Comparison of ENCODE assay signal across 9 cellular contexts in genomic region chr1:149636286-149637122, GRCh38. TPM values are rescaled to one million over a fixed set of nuclear protein-coding genes. Genes with fewer than 3 reads are reported as not detected.
A peak's percentile ranks its signal among the peaks of the same experiment; 100 is the strongest.
DNase-seq lines count a peak whose midpoint lies in the region; ATAC-seq and TF ChIP-seq lines count a peak whose summit lies in the region.
"Not testable (repeated sequence)": the region's sequence is repeated elsewhere in the genome, so short reads cannot be mapped to it uniquely, and the experiment has no call there.
"Had no signal": no experiment of that assay in that cellular context is flagged by ENCODE, and none has a peak within 500 bp of the region (broad histone marks: within the 10 kb centered on the region; RNA-seq: fewer than 3 reads in every experiment).

No MANE protein-coding gene starts in this region.

- BruUV-seq in HCT116 (replicated peaks; lab: Mats Ljungman, UMichigan) = TSS peak; percentile 99

- peaks cover 21 to 34% of the 10 kb centered on the region in 2 donors for H3K4me1 Mint-ChIP-seq in natural killer cell treated with Interleukin-12 subunit alpha and Interleukin-12 subunit beta and Interleukin-15 and Interleukin-18, amount 100 ng/mL, for 72 hours (ENCODE audit: low read depth in 2 of 2)
- peaks cover 25% of the 10 kb centered on the region for H3K4me1 Mint-ChIP-seq in stimulated activated memory B cell treated with anti-CD40 and anti-IgM and Interleukin-4, amounts not matched to agents 10 μg/mL and 1 μg/mL and 100 μg/mL, for 72 hours

- TF ChIP-seq RAD21 in HCT116 (IDR thresholded peaks at IDR 0.05; ENCODE audit: low read depth) = peak; percentile 2; the same call in 1 of the 2 replicates

- peak overlapping the region; percentile 75 for H3K27ac ChIP-seq in HCT116 (ENCODE audit: low read depth, low read length)
- peak overlapping the region; percentile 85; the same call in 1 of the 2 replicates for H3K27ac ChIP-seq in MM.1S (ENCODE audit: low read length)

- ATAC-seq in HCT116 = peak; percentile 94
- ATAC-seq in natural killer cell treated with Interleukin-12 subunit alpha and Interleukin-12 subunit beta and Interleukin-15 and Interleukin-18, amount 100 ng/mL, for 72 hours = peak; percentile 93 to 94
- peak; percentile 94 for ATAC-seq in stimulated activated memory B cell treated with anti-CD40 and anti-IgM and Interleukin-4, amounts not matched to agents 10 μg/mL and 1 μg/mL and 100 μg/mL, for 72 hours

- not testable (repeated sequence) for H2AFZ ChIP-seq in HCT116 (ENCODE audit: low read depth, low read length, poor library complexity, severe bottlenecking)
- H2AFZ ChIP-seq in MM.1S (ENCODE audit: low read length) = peak overlapping the region; percentile 96

- H3K4me2 ChIP-seq in HCT116 (ENCODE audit: low read length) (peak overlapping the region; percentile 64), MM.1S (ENCODE audit: low read depth, low read length) (peak overlapping the region; percentile 89)

- H3K79me2 ChIP-seq in HCT116 (ENCODE audit: insufficient read depth, low read length); MM.1S (ENCODE audit: low read length): not testable (repeated sequence)

- POLR2A ChIA-PET in HCT116 (lab: Charles Lee) = interaction anchor here (0.8 to 1.2 kb wide), 2 partner anchors 251 to 1373 kb away, joined by 3 read pairs; a partner anchor contains a TSS

- not testable (repeated sequence) for H3K27me3 Mint-ChIP-seq in natural killer cell treated with Interleukin-12 subunit alpha and Interleukin-12 subunit beta and Interleukin-15 and Interleukin-18, amount 100 ng/mL, for 72 hours; stimulated activated memory B cell treated with anti-CD40 and anti-IgM and Interleukin-4, amounts not matched to agents 10 μg/mL and 1 μg/mL and 100 μg/mL, for 72 hours

- DNase-seq in ELR (ENCODE audit: low read depth) = peak; percentile 98
- DNase-seq in HCT116 (ENCODE audit: low read depth, low spot score) = peak; percentile 94
- DNase-seq in MM.1S = peak; percentile 92
- peak; percentile 99 to 100 for DNase-seq in SHP77 (lab: John Stamatoyannopoulos, UW)
- DNase-seq in activated gamma-delta T cell (lab: John Stamatoyannopoulos, UW) = peak; percentile 85
- DNase-seq in fibroblast of the conjunctiva (ENCODE audit: low read depth) = peak; percentile 82
- DNase-seq in natural killer cell treated with Interleukin-12 subunit alpha and Interleukin-12 subunit beta and Interleukin-15 and Interleukin-18, amount 100 ng/mL, for 72 hours (ENCODE audit: low spot score) = peak; percentile 96

- TF ChIP-seq CTCF in HCT116 (IDR thresholded peaks at IDR 0.05 in 2 of 3, conservative IDR thresholded peaks at IDR 0.05 in 1 of 3; ENCODE audit: borderline replicate concordance in 1 of 3, insufficient read depth in 1 of 3, low read depth in 2 of 3, low read length in 2 of 3); MM.1S (IDR thresholded peaks at IDR 0.05; ENCODE audit: low read length): not testable (repeated sequence)

- peak overlapping the region; percentile 66 for H3K9ac ChIP-seq in HCT116 (ENCODE audit: low read length)
- peak overlapping the region; percentile 85 for H3K9ac ChIP-seq in MM.1S (ENCODE audit: low read length)

- CTCF ChIA-PET in HCT116 (lab: Charles Lee) = not testable (repeated sequence)

- H3F3A ChIP-seq in MM.1S (ENCODE audit: insufficient read depth, low read length) = not testable (repeated sequence)

- TF ChIP-seq POLR2A in HCT116 (IDR thresholded peaks at IDR 0.05; ENCODE audit: borderline replicate concordance, extremely low read depth, insufficient read depth, insufficient read length) = peak; percentile 100

- not testable (repeated sequence) for H3K9me3 ChIP-seq in HCT116 (ENCODE audit: control insufficient read depth in 1 of 2, insufficient read depth in 1 of 2, low read depth in 1 of 2, low read length in 2 of 2); MM.1S (replicated peaks; ENCODE audit: insufficient read depth, low read length)

- H3K36me3 ChIP-seq in HCT116 (ENCODE audit: control insufficient read depth in 1 of 2, insufficient read depth in 2 of 2, low read length in 2 of 2); MM.1S (replicated peaks; ENCODE audit: insufficient read depth, low read length): not testable (repeated sequence)

- H3K9me2 ChIP-seq in HCT116 (ENCODE audit: insufficient read depth); MM.1S (replicated peaks; ENCODE audit: insufficient read depth, low read length): not testable (repeated sequence)

- not testable (repeated sequence) for H4K20me1 ChIP-seq in HCT116 (ENCODE audit: insufficient read depth); MM.1S (ENCODE audit: insufficient read depth, low read length)

- not testable (repeated sequence) for H3K4me1 ChIP-seq in HCT116 (ENCODE audit: control insufficient read depth in 1 of 2, insufficient read depth in 2 of 2, low read length in 2 of 2); MM.1S (ENCODE audit: low read length)

- intact Hi-C loops in HCT116 (cut with micrococcal nuclease) = not testable (repeated sequence)

- not testable (repeated sequence) for H3K27me3 ChIP-seq in HCT116 (ENCODE audit: insufficient read depth, low read length); MM.1S (replicated peaks; ENCODE audit: insufficient read depth, low read length)

- RAD21 ChIA-PET in HCT116 (lab: Charles Lee; ENCODE audit: low non-redundant PET in 1 of 2, low total read pairs in 2 of 2, uncharacterized antibody in 2 of 2, unreplicated experiment in 2 of 2) = not testable (repeated sequence)

- not testable (repeated sequence) for H3K9me3 Mint-ChIP-seq in natural killer cell treated with Interleukin-12 subunit alpha and Interleukin-12 subunit beta and Interleukin-15 and Interleukin-18, amount 100 ng/mL, for 72 hours; stimulated activated memory B cell treated with anti-CD40 and anti-IgM and Interleukin-4, amounts not matched to agents 10 μg/mL and 1 μg/mL and 100 μg/mL, for 72 hours

- peak overlapping the region; percentile 96 to 97 for H3K27ac Mint-ChIP-seq in natural killer cell treated with Interleukin-12 subunit alpha and Interleukin-12 subunit beta and Interleukin-15 and Interleukin-18, amount 100 ng/mL, for 72 hours
- peak overlapping the region; percentile 93 for H3K27ac Mint-ChIP-seq in stimulated activated memory B cell treated with anti-CD40 and anti-IgM and Interleukin-4, amounts not matched to agents 10 μg/mL and 1 μg/mL and 100 μg/mL, for 72 hours

- not testable (repeated sequence) for H3K36me3 Mint-ChIP-seq in natural killer cell treated with Interleukin-12 subunit alpha and Interleukin-12 subunit beta and Interleukin-15 and Interleukin-18, amount 100 ng/mL, for 72 hours; stimulated activated memory B cell treated with anti-CD40 and anti-IgM and Interleukin-4, amounts not matched to agents 10 μg/mL and 1 μg/mL and 100 μg/mL, for 72 hours

- peak overlapping the region; percentile 89 for H3K4me3 Mint-ChIP-seq in natural killer cell treated with Interleukin-12 subunit alpha and Interleukin-12 subunit beta and Interleukin-15 and Interleukin-18, amount 100 ng/mL, for 72 hours
- peak overlapping the region; percentile 87 for H3K4me3 Mint-ChIP-seq in stimulated activated memory B cell treated with anti-CD40 and anti-IgM and Interleukin-4, amounts not matched to agents 10 μg/mL and 1 μg/mL and 100 μg/mL, for 72 hours

- peak overlapping the region; percentile 29 to 43; a peak in 2 of 4 replicates for H3K4me3 ChIP-seq in HCT116 (replicated peaks in 1 of 2; ENCODE audit: low read depth in 1 of 2, low read length in 2 of 2)
- H3K4me3 ChIP-seq in MM.1S (ENCODE audit: low read length) = peak overlapping the region; percentile 71

TF ChIP-seq in HCT116, 20 proteins besides CTCF, POLR2A, EP300 and RAD21:
- TF ChIP-seq YY1 (IDR thresholded peaks at IDR 0.05; ENCODE audit: extremely low read depth, insufficient replicate concordance, low read depth, low read length) (peak; percentile 83), CBX3 (IDR thresholded peaks at IDR 0.05; ENCODE audit: low read depth) (0 out of 2 replicates have a peak, but pooled peaks have one; percentile 74), POLR2AphosphoS5 (IDR thresholded peaks at IDR 0.05; ENCODE audit: low read depth, low read length) (peak; percentile 99), ZBTB33 (IDR thresholded peaks at IDR 0.05; ENCODE audit: extremely low read depth, insufficient replicate concordance, low read length) (peak; percentile 89), SP1 (IDR thresholded peaks at IDR 0.05; ENCODE audit: low read depth) (peak; percentile 70), SIN3A (IDR thresholded peaks at IDR 0.05; ENCODE audit: low read depth) (peak; percentile 99)

RNA-seq across cellular contexts. Expression of gene PPIAL4C, which starts 52.9 kb away (rescaled TPM):
- not detected for total RNA-seq in HCT116 (2021; ENCODE audit: unreplicated experiment)
- not detected in 2 replicates for polyA plus RNA-seq in HCT116 (2012)
- 1 to 10 TPM in 1 of 2 donors, not detected in 1; 1.7 TPM for total RNA-seq in natural killer cell treated with Interleukin-12 subunit alpha and Interleukin-12 subunit beta and Interleukin-15 and Interleukin-18, amount 100 ng/mL, for 72 hours
- total RNA-seq: pulmonary artery endothelial cell had no signal

Comparison
In these comparisons a context has a peak if more than half of its experiments do, and no peak if none do; other contexts are left out.
1. Peak in every context shown above with its lines: DNase-seq, ATAC-seq, H3K4me3 ChIP-seq and H3K27ac ChIP-seq.